In genomic region chr16:24769806-24770205, GRCh38 we compare ENCODE assay signal across 16 cellular contexts. TPM values are rescaled to one million over a fixed set of nuclear protein-coding genes. Genes with fewer than 3 reads are reported as not detected.
A peak's percentile ranks its signal among the peaks of the same experiment; 100 is the strongest.
DNase-seq lines count a peak whose midpoint lies in the region; ATAC-seq and TF ChIP-seq lines count a peak whose summit lies in the region.
"Had no signal": no experiment of that assay in that cellular context is flagged by ENCODE, and none has a peak within 500 bp of the region (broad histone marks: within the 10 kb centered on the region; RNA-seq: fewer than 3 reads in every experiment).

No MANE protein-coding gene starts in this region.

- no peak overlapping the region for H3K27ac ChIP-seq in endodermal cell (ENCODE audit: low read depth, low read length)
- H3K27ac ChIP-seq: coronary artery, foreskin keratinocyte, spleen had no signal

- no peaks in the 10 kb centered on the region for H3K9me3 Mint-ChIP-seq in activated CD4-positive, alpha-beta T cell treated with anti-CD3 and anti-CD28 coated beads, Interleukin-2, amount 10 ng/mL, durations not matched to agents 24 days and 14 days
- H3K9me3 Mint-ChIP-seq in endodermal cell (no peaks in the 10 kb centered on the region), osteocyte (ENCODE audit: unreplicated experiment) (peaks cover 5% of the 10 kb centered on the region)
- H3K9me3 Mint-ChIP-seq: type B pancreatic cell had no signal

- DNase-seq in activated CD4-positive, alpha-beta T cell treated with anti-CD3 and anti-CD28 coated beads, Interleukin-2, amount 10 ng/mL, durations not matched to agents 24 days and 14 days: no peak
- DNase-seq in activated CD4-positive, alpha-beta T cell treated with anti-CD3 and anti-CD28 coated beads, Interleukin-2, amount 50 U/mL, for 4 hours: no peak
- DNase-seq in NCI-H226 (peak; percentile 32), endodermal cell (no peak), osteocyte (ENCODE audit: extremely low spot score, unreplicated experiment) (no peak), NCI-H1930 (lab: John Stamatoyannopoulos, UW) (no peak)
- DNase-seq: activated CD4-positive, alpha-beta T cell treated with anti-CD3 and anti-CD28 coated beads for 4 hours; activated naive CD4-positive, alpha-beta T cell; foreskin keratinocyte; NCI-H1048; NCI-H510A; spleen had no signal

- H3K4me1 Mint-ChIP-seq in activated CD4-positive, alpha-beta T cell treated with anti-CD3 and anti-CD28 coated beads, Interleukin-2, amount 10 ng/mL, durations not matched to agents 24 days and 14 days: peaks cover 18% of the 10 kb centered on the region
- H3K4me1 Mint-ChIP-seq in endodermal cell (no peaks in the 10 kb centered on the region), osteocyte (ENCODE audit: unreplicated experiment) (peaks cover 24% of the 10 kb centered on the region)

- no peak overlapping the region for H3K4me3 ChIP-seq in endodermal cell (ENCODE audit: low read length)
- H3K4me3 ChIP-seq: coronary artery, spleen had no signal

- TF ChIP-seq CTCF in endodermal cell (conservative IDR thresholded peaks at IDR 0.05): no peak
- TF ChIP-seq CTCF in osteocyte (IDR thresholded peaks at IDR 0.05): no peak

- no peak overlapping the region for H3K4me3 Mint-ChIP-seq in activated CD4-positive, alpha-beta T cell treated with anti-CD3 and anti-CD28 coated beads, Interleukin-2, amount 10 ng/mL, durations not matched to agents 24 days and 14 days
- H3K4me3 Mint-ChIP-seq in endodermal cell (no peak overlapping the region), osteocyte (ENCODE audit: unreplicated experiment) (no peak overlapping the region)
- H3K4me3 Mint-ChIP-seq: type B pancreatic cell had no signal

- H3K36me3 ChIP-seq in endodermal cell (ENCODE audit: control insufficient read depth, insufficient read depth, low read length): peaks cover 57% of the 10 kb centered on the region

- peaks cover 9% of the 10 kb centered on the region for H3K9me3 ChIP-seq in endodermal cell (ENCODE audit: control insufficient read depth, low read length)
- H3K9me3 ChIP-seq: spleen had no signal

- intact Hi-C loops in activated CD4-positive, alpha-beta T cell treated with anti-CD3 and anti-CD28 coated beads, Interleukin-2, amount 10 ng/mL, durations not matched to agents 24 days and 14 days (cut with micrococcal nuclease): no loop called here

- no peaks in the 10 kb centered on the region for H3K27me3 ChIP-seq in endodermal cell (ENCODE audit: control insufficient read depth, insufficient read depth, low read length, poor library complexity, severe bottlenecking)
- H3K27me3 ChIP-seq: foreskin keratinocyte, spleen had no signal

- peak overlapping the region; percentile 7 for H3K27ac Mint-ChIP-seq in activated CD4-positive, alpha-beta T cell treated with anti-CD3 and anti-CD28 coated beads, Interleukin-2, amount 10 ng/mL, durations not matched to agents 24 days and 14 days
- H3K27ac Mint-ChIP-seq in endodermal cell (peak overlapping the region; percentile 8), osteocyte (ENCODE audit: unreplicated experiment) (peak overlapping the region; percentile 63)
- H3K27ac Mint-ChIP-seq: type B pancreatic cell had no signal

- H3K36me3 Mint-ChIP-seq in activated CD4-positive, alpha-beta T cell treated with anti-CD3 and anti-CD28 coated beads, Interleukin-2, amount 10 ng/mL, durations not matched to agents 24 days and 14 days (ENCODE audit: low read depth): peaks cover 27% of the 10 kb centered on the region
- H3K36me3 Mint-ChIP-seq in endodermal cell (ENCODE audit: low read depth) (peaks cover 45% of the 10 kb centered on the region), osteocyte (ENCODE audit: unreplicated experiment) (peaks cover 30% of the 10 kb centered on the region)

- no peaks in the 10 kb centered on the region for H3K4me1 ChIP-seq in endodermal cell (ENCODE audit: control insufficient read depth, insufficient read depth, low read length)
- H3K4me1 ChIP-seq: foreskin keratinocyte had no signal

- no peak overlapping the region for H3K9ac ChIP-seq in endodermal cell (ENCODE audit: extremely low read depth, low read length, poor library complexity, severe bottlenecking)

- 93 to 98% methylated on average over 5 of the region's 5 CpGs for WGBS in endodermal cell (ENCODE audit: insufficient coverage in 1 of 2, insufficient read length in 1 of 2), 2 experiments

- H3K27me3 Mint-ChIP-seq in activated CD4-positive, alpha-beta T cell treated with anti-CD3 and anti-CD28 coated beads, Interleukin-2, amount 10 ng/mL, durations not matched to agents 24 days and 14 days: no peaks in the 10 kb centered on the region
- H3K27me3 Mint-ChIP-seq in endodermal cell (ENCODE audit: insufficient read depth) (no peaks in the 10 kb centered on the region), osteocyte (ENCODE audit: unreplicated experiment) (no peaks in the 10 kb centered on the region)
- H3K27me3 Mint-ChIP-seq: type B pancreatic cell had no signal

- ATAC-seq in HG02610 (IDR thresholded peaks at IDR 0.05; ENCODE audit: unreplicated experiment) (no peak), HG02840 (IDR thresholded peaks at IDR 0.05; ENCODE audit: low FRiP score, unreplicated experiment) (no peak)
- ATAC-seq: foreskin keratinocyte had no signal

RNA-seq across cellular contexts. Expression of gene TNRC6A, which starts 40.4 kb away (rescaled TPM):
- total RNA-seq in activated CD4-positive, alpha-beta T cell treated with anti-CD3 and anti-CD28 coated beads, Interleukin-2, amount 10 ng/mL, durations not matched to agents 24 days and 14 days: 52.9 and 54.2 TPM in 2 replicates
- total RNA-seq in endodermal cell: 10 to 100 TPM; 81.5 to 84.7 TPM
- 48.8 TPM for polyA plus RNA-seq in endodermal cell (2013, experiment 1 of 2)
- polyA plus RNA-seq in endodermal cell (2013, experiment 2 of 2): 54.2 TPM
- 64.5 and 68.0 TPM in 2 replicates for total RNA-seq in osteocyte

Comparison
In these comparisons a context has a peak if more than half of its experiments do, and no peak if none do; other contexts are left out.
1. H3K27ac Mint-ChIP-seq: peak in every context shown above with its lines; median percentile 63 in osteocyte; 8 in endodermal cell; 7 in activated CD4-positive, alpha-beta T cell treated with anti-CD3 and anti-CD28 coated beads, Interleukin-2, amount 10 ng/mL, durations not matched to agents 24 days and 14 days.